In the genomic region with DNA sequence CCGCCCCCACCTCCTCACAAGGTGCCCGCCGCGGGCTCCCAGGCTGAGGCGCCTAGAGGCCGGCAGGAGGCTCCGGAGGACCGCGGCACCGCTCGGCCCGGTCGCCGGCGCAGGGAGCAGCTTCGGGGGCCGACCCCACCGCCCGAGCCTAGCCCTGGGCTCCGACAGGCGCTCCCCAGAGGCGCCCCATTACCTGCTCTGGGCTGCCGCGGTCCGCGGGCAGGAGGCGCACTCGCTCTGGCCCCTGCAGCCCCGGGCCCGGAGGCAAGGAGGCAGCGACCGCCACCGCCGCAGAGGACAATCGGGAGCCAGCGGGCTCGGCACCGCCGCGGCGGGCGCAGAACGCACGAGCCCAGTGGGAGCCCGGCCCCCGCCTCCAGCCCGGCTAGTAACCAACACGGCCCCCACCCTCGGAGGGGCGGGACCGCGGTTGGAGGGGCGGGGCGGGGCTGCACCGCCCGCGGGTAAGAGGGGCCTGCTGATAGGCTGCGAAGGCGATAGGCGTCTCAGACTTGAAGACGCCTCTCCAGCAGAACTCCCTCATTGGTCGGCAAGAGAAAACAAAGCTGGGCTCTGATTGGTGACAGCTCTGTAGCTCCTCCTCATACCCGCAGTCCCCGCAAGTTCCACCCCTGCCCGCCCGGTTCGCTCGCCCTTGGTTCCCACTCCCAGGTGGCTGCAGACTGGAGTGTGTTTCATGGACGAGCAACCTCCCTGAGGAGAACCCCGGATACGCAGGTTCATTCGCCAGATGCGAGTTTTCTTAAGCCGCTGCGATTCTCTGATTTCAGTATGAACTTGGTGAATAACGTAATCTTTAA, we compare ENCODE assay signal across 8 cellular contexts. TPM values are rescaled to one million over a fixed set of nuclear protein-coding genes. Genes with fewer than 3 reads are reported as not detected.
DNase-seq lines count a peak whose midpoint lies in the region; ATAC-seq and FAIRE-seq lines count a peak whose summit lies in the region.

TSS of gene MPP7 (minus strand) at position 397 of the 821 bp plus-strand sequence. CDS start 64,460 bp downstream, outside the sequence.

- peak; percentile 93 for FAIRE-seq in GM19239 (lab: Jason Lieb, UNC)

- peak; percentile 100 for ATAC-seq in HG03439 (IDR thresholded peaks at IDR 0.05; ENCODE audit: unreplicated experiment)

- DNase-seq in AML-193 (lab: John Stamatoyannopoulos, UW) (peak; percentile 51 to 54), GM19239 (ENCODE audit: insufficient read length, low spot score) (peak; percentile 93), NCI-H460 (ENCODE audit: extremely low read depth, low read depth) (peak; percentile 94), cerebellum (ENCODE audit: low spot score) (peak; percentile 99), islet precursor cell (peak; percentile 100)
- peak; percentile 93 for DNase-seq in activated CD4-positive, alpha-beta T cell treated with anti-CD3 and anti-CD28 coated beads for 1 hour
- DNase-seq in stimulated activated CD4-positive, alpha-beta T cell treated with anti-CD3 and anti-CD28 coated beads, Interleukin-12 subunit alpha, Interleukin-12 subunit beta, amount 100 ng/mL, for 24 hours (ENCODE audit: low read depth in 2 of 2), result peak; percentile 87 to 93

RNA-seq across cellular contexts. Expression of gene MPP7, which starts in this region (rescaled TPM):
- total RNA-seq in NCI-H460 (2014; rRNA removed; shearing (Covaris generic)), result 0.20 and 0.38 TPM in 2 replicates
- 0.40 and 0.81 TPM in 2 replicates for polyA plus RNA-seq in NCI-H460 (2014; cell fraction: nucleus; rRNA removed)
- total RNA-seq in cerebellum, result 5.6 TPM

Comparison
In these comparisons a context has a peak if more than half of its experiments do, and no peak if none do; other contexts are left out.
1. Peak in every context shown above with its lines: DNase-seq and ATAC-seq.
2. Peak in DNase-seq in NCI-H460; RNA of the gene not detected or under 1 TPM.